18 cellular contexts compared by ENCODE assay signal in the genomic region with DNA sequence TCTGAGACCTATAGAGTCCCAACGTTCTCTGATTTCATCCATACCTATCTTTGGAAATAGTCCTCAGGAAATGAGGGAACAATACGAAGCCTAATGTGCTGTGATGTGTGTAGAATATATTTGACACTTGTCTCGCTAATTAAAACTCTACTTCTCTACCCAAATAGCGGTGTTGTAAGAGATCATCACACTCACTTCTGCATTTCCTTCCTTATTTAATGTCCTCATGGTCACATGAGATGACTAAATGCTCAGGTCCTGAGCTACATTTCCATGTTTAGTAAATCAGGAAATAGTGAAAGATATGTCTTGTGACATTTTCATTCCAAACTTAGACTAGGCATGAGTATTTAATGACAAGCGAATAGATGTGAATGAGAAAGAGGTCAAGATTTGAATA.
A peak's percentile ranks its signal among the peaks of the same experiment; 100 is the strongest.
DNase-seq lines count a peak whose midpoint lies in the region; ATAC-seq and TF ChIP-seq lines count a peak whose summit lies in the region.
"Had no signal": no experiment of that assay in that cellular context is flagged by ENCODE, and none has a peak within 500 bp of the region (broad histone marks: within the 10 kb centered on the region; RNA-seq: fewer than 3 reads in every experiment).

No MANE protein-coding gene starts in this region.

- H2AFZ ChIP-seq in smooth muscle cell (ENCODE audit: low read depth): no peak overlapping the region
- H2AFZ ChIP-seq: PC-9 had no signal

- H3K27ac Mint-ChIP-seq in activated naive CD8-positive, alpha-beta T cell: peak overlapping the region; percentile 56
- no peak overlapping the region for H3K27ac Mint-ChIP-seq in activated naive CD8-positive, alpha-beta T cell treated with anti-CD3 and anti-CD28 coated beads for 36 hours
- H3K27ac Mint-ChIP-seq in effector memory CD8-positive, alpha-beta T cell: no peak overlapping the region
- H3K27ac Mint-ChIP-seq: progenitor cell of endocrine pancreas had no signal

- peak overlapping the region; percentile 81 for H3K4me2 ChIP-seq in smooth muscle cell
- H3K4me2 ChIP-seq: PC-9 had no signal

- no peak for DNase-seq in activated naive CD8-positive, alpha-beta T cell treated with anti-CD3 and anti-CD28 coated beads for 36 hours
- DNase-seq in NOMO-1 (lab: John Stamatoyannopoulos, UW; ENCODE audit: unreplicated experiment in 2 of 2): peak; percentile 54 to 94
- DNase-seq in effector memory CD8-positive, alpha-beta T cell: no peak
- DNase-seq in smooth muscle cell (lab: John Stamatoyannopoulos, UW; ENCODE audit: unreplicated experiment): no peak
- no peak for DNase-seq in COLO829 (ENCODE audit: low spot score)
- DNase-seq in NCI-H2107 (lab: John Stamatoyannopoulos, UW): no peak
- DNase-seq: activated CD4-positive, alpha-beta memory T cell treated with anti-CD3 and anti-CD28 coated beads for 36 hours; activated effector memory CD4-positive, alpha-beta T cell treated with Interleukin-2 at 50 U/mL for 16 hours; DMS79; GOT3; NCI-H2227 treated with DMSO at 0.1 percent for 48 hours; PC-9; stimulated activated CD8-positive, alpha-beta memory T cell treated with anti-CD3 and anti-CD28 coated beads, Interleukin-4, amount 100 ng/mL, for 48 hours; uterus had no signal

- H3K9me3 Mint-ChIP-seq in activated naive CD8-positive, alpha-beta T cell (ENCODE audit: low read depth): no peaks in the 10 kb centered on the region
- H3K9me3 Mint-ChIP-seq in activated naive CD8-positive, alpha-beta T cell treated with anti-CD3 and anti-CD28 coated beads for 36 hours: peaks cover 1% of the 10 kb centered on the region
- H3K9me3 Mint-ChIP-seq in effector memory CD8-positive, alpha-beta T cell: no peaks in the 10 kb centered on the region
- H3K9me3 Mint-ChIP-seq: activated CD4-positive, alpha-beta memory T cell treated with anti-CD3 and anti-CD28 coated beads for 36 hours had no signal

- no peaks in the 10 kb centered on the region for H3K36me3 ChIP-seq in smooth muscle cell (ENCODE audit: low read depth)
- H3K36me3 ChIP-seq: esophagus muscularis mucosa, uterus had no signal

- no peak overlapping the region for H3K4me3 ChIP-seq in smooth muscle cell
- H3K4me3 ChIP-seq: esophagus muscularis mucosa, PC-9, uterus had no signal

- no peaks in the 10 kb centered on the region for H3K27me3 Mint-ChIP-seq in activated naive CD8-positive, alpha-beta T cell
- no peaks in the 10 kb centered on the region for H3K27me3 Mint-ChIP-seq in activated naive CD8-positive, alpha-beta T cell treated with anti-CD3 and anti-CD28 coated beads for 36 hours
- no peaks in the 10 kb centered on the region for H3K27me3 Mint-ChIP-seq in effector memory CD8-positive, alpha-beta T cell
- H3K27me3 Mint-ChIP-seq: activated CD4-positive, alpha-beta memory T cell treated with anti-CD3 and anti-CD28 coated beads for 36 hours; progenitor cell of endocrine pancreas had no signal

- H3F3A ChIP-seq in smooth muscle cell (ENCODE audit: low read depth): peaks cover 39% of the 10 kb centered on the region

- peaks cover 30% of the 10 kb centered on the region for H3K4me1 ChIP-seq in smooth muscle cell (ENCODE audit: low read depth)

- H3K9me3 ChIP-seq in smooth muscle cell (replicated peaks; ENCODE audit: low read depth): no peaks in the 10 kb centered on the region
- H3K9me3 ChIP-seq: esophagus muscularis mucosa, uterus had no signal

- H3K9ac ChIP-seq in smooth muscle cell (ENCODE audit: low read depth): no peak overlapping the region

- ATAC-seq in effector memory CD8-positive, alpha-beta T cell (replicated peaks): peak; percentile 17
- no peak for ATAC-seq in HG03159 (IDR thresholded peaks at IDR 0.05; ENCODE audit: unreplicated experiment)

- peaks cover 33% of the 10 kb centered on the region for H3K36me3 Mint-ChIP-seq in activated naive CD8-positive, alpha-beta T cell
- H3K36me3 Mint-ChIP-seq in activated naive CD8-positive, alpha-beta T cell treated with anti-CD3 and anti-CD28 coated beads for 36 hours: peaks cover 33% of the 10 kb centered on the region
- peaks cover 2% of the 10 kb centered on the region for H3K36me3 Mint-ChIP-seq in effector memory CD8-positive, alpha-beta T cell (ENCODE audit: insufficient read depth)

- no peak for TF ChIP-seq CTCF in smooth muscle cell (IDR thresholded peaks at IDR 0.05; ENCODE audit: borderline replicate concordance, insufficient read depth, poor library complexity, severe bottlenecking)

- H3K4me3 Mint-ChIP-seq in activated naive CD8-positive, alpha-beta T cell: no peak overlapping the region
- H3K4me3 Mint-ChIP-seq in activated naive CD8-positive, alpha-beta T cell treated with anti-CD3 and anti-CD28 coated beads for 36 hours: no peak overlapping the region
- H3K4me3 Mint-ChIP-seq in effector memory CD8-positive, alpha-beta T cell: no peak overlapping the region
- H3K4me3 Mint-ChIP-seq: activated CD4-positive, alpha-beta memory T cell treated with anti-CD3 and anti-CD28 coated beads for 36 hours had no signal

- 92% methylated on average over 5 of the region's 5 CpGs for WGBS in smooth muscle cell (ENCODE audit: low lambda C conversion rate)

- H4K20me1 ChIP-seq in smooth muscle cell (ENCODE audit: low read depth): no peaks in the 10 kb centered on the region

- peaks cover 78% of the 10 kb centered on the region for H3K79me2 ChIP-seq in smooth muscle cell (ENCODE audit: low read depth)

- peaks cover 82% of the 10 kb centered on the region for H3K4me1 Mint-ChIP-seq in activated naive CD8-positive, alpha-beta T cell (ENCODE audit: low read depth)
- peaks cover 72% of the 10 kb centered on the region for H3K4me1 Mint-ChIP-seq in activated naive CD8-positive, alpha-beta T cell treated with anti-CD3 and anti-CD28 coated beads for 36 hours
- peaks cover 7 to 27% of the 10 kb centered on the region in 2 donors for H3K4me1 Mint-ChIP-seq in effector memory CD8-positive, alpha-beta T cell (ENCODE audit: low read depth in 2 of 2)

- no peaks in the 10 kb centered on the region for H3K27me3 ChIP-seq in smooth muscle cell (ENCODE audit: low read depth)
- H3K27me3 ChIP-seq: esophagus muscularis mucosa, uterus had no signal

- H3K27ac ChIP-seq in smooth muscle cell (ENCODE audit: low read depth): peak overlapping the region; percentile 99
- H3K27ac ChIP-seq: esophagus muscularis mucosa, PC-9, uterus had no signal

Comparison
In these comparisons a context has a peak if more than half of its experiments do, and no peak if none do; other contexts are left out.
1. DNase-seq: peak in NOMO-1 (2 of 2); none in activated naive CD8-positive, alpha-beta T cell treated with anti-CD3 and anti-CD28 coated beads for 36 hours (single experiment), effector memory CD8-positive, alpha-beta T cell (0 of 3), smooth muscle cell (single experiment), COLO829 (single experiment) and NCI-H2107 (single experiment).